In the genomic region with DNA sequence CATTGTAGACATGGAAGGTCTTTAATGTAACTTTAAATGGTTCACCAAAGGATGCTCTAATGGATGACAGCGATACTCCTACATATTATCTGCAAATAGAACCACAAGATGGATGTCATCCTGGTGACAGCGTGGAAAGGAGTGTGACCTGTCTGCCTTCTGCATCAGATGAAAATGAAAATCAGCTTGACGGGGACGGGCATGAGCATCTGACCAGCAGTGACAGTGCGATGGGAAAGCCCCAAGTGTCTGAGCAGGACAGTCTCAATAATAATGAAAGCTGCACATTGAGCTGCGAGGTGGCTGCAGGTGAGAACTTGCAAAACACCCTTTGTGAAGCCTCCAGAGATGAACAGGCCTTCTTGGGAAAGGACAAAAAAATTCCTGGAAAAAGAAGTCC, we compare ENCODE assay signal across 11 cellular contexts. TPM values are rescaled to one million over a fixed set of nuclear protein-coding genes. Genes with fewer than 3 reads are reported as not detected.
DNase-seq lines count a peak whose midpoint lies in the region; ATAC-seq and TF ChIP-seq lines count a peak whose summit lies in the region.
"Had no signal": no experiment of that assay in that cellular context is flagged by ENCODE, and none has a peak within 500 bp of the region (broad histone marks: within the 10 kb centered on the region; RNA-seq: fewer than 3 reads in every experiment).

No MANE protein-coding gene starts in this region.

- no peak overlapping the region for H3K4me3 ChIP-seq in suprapubic skin

- ATAC-seq in GM21529 (IDR thresholded peaks at IDR 0.05; ENCODE audit: unreplicated experiment), result peak; percentile 96
- peak; percentile 91 for ATAC-seq in HG03280 (IDR thresholded peaks at IDR 0.05; ENCODE audit: unreplicated experiment)
- ATAC-seq in stimulated activated naive CD8-positive, alpha-beta T cell treated with anti-CD3 and anti-CD28 coated beads, Interleukin-15, Interleukin-2, amounts not matched to agents 100 U/mL and 50 U/mL, for 24 hours, result peak; percentile 52

- no peak for DNase-seq in activated naive CD4-positive, alpha-beta T cell (lab: John Stamatoyannopoulos, UW)
- no peak for DNase-seq in stimulated activated naive CD8-positive, alpha-beta T cell treated with anti-CD3 and anti-CD28 coated beads, Interleukin-15, Interleukin-2, amounts not matched to agents 100 U/mL and 50 U/mL, for 24 hours
- no peak for DNase-seq in NCI-H526 (lab: John Stamatoyannopoulos, UW)
- DNase-seq in NCI-H345 (lab: John Stamatoyannopoulos, UW), result no peak
- no peak for DNase-seq in suprapubic skin (ENCODE audit: low spot score in 2 of 2)
- DNase-seq: AML-193; NCI-H2171 treated with DMSO at 0.1 percent for 48 hours; stimulated activated CD4-positive, alpha-beta T cell treated with anti-CD3 and anti-CD28 coated beads, Interleukin-4, amount 100 ng/mL, for 4 hours had no signal

- no peaks in the 10 kb centered on the region for H3K9me3 ChIP-seq in suprapubic skin

- no peak for TF ChIP-seq EP300 in suprapubic skin (IDR thresholded peaks at IDR 0.05)

- no peak for TF ChIP-seq POLR2A in suprapubic skin (IDR thresholded peaks at IDR 0.05)

- peak overlapping the region; percentile 30 for H3K27ac Mint-ChIP-seq in activated naive CD4-positive, alpha-beta T cell treated with anti-CD3 and anti-CD28 coated beads, Interleukin-2, amount 50 U/mL, for 24 hours

- H3K9me3 Mint-ChIP-seq in activated naive CD4-positive, alpha-beta T cell treated with anti-CD3 and anti-CD28 coated beads, Interleukin-2, amount 50 U/mL, for 24 hours, result no peaks in the 10 kb centered on the region

- TF ChIP-seq CTCF in suprapubic skin (IDR thresholded peaks at IDR 0.05), result no peak

- no peak overlapping the region for H3K27ac ChIP-seq in suprapubic skin

- peaks cover 4% of the 10 kb centered on the region for H3K36me3 ChIP-seq in suprapubic skin

- no peaks in the 10 kb centered on the region for H3K27me3 ChIP-seq in suprapubic skin

- no peaks in the 10 kb centered on the region for H3K27me3 Mint-ChIP-seq in activated naive CD4-positive, alpha-beta T cell treated with anti-CD3 and anti-CD28 coated beads, Interleukin-2, amount 50 U/mL, for 24 hours

- H3K36me3 Mint-ChIP-seq in activated naive CD4-positive, alpha-beta T cell treated with anti-CD3 and anti-CD28 coated beads, Interleukin-2, amount 50 U/mL, for 24 hours, result peaks cover 26% of the 10 kb centered on the region

- 85% methylated on average over 6 of the region's 6 CpGs for WGBS in suprapubic skin

- H3K4me1 ChIP-seq in suprapubic skin, result peaks cover 44% of the 10 kb centered on the region

- H3K4me3 Mint-ChIP-seq in activated naive CD4-positive, alpha-beta T cell treated with anti-CD3 and anti-CD28 coated beads, Interleukin-2, amount 50 U/mL, for 24 hours, result no peak overlapping the region

- H3K4me1 Mint-ChIP-seq in activated naive CD4-positive, alpha-beta T cell treated with anti-CD3 and anti-CD28 coated beads, Interleukin-2, amount 50 U/mL, for 24 hours, result peaks cover 70% of the 10 kb centered on the region

RNA-seq across cellular contexts. Expression of a gene that starts 25.2 kb away (rescaled TPM):
- 10 to 100 TPM; 20.2 to 26.2 (median 24.3) TPM for total RNA-seq in suprapubic skin

RNA-seq across cellular contexts. Expression of a gene that starts 25.4 kb away (rescaled TPM):
- 10 to 100 TPM in 3 of 4 donors, 1 to 10 TPM in 1; 9.9 to 15.0 (median 12.1) TPM for total RNA-seq in suprapubic skin
